In genomic region chr12:122094261-122094734, GRCh38 we compare ENCODE assay signal across 17 cellular contexts. TPM values are rescaled to one million over a fixed set of nuclear protein-coding genes. Genes with fewer than 3 reads are reported as not detected.
A peak's percentile ranks its signal among the peaks of the same experiment; 100 is the strongest.
DNase-seq lines count a peak whose midpoint lies in the region; ATAC-seq and TF ChIP-seq lines count a peak whose summit lies in the region.
"Had no signal": no experiment of that assay in that cellular context is flagged by ENCODE, and none has a peak within 500 bp of the region (broad histone marks: within the 10 kb centered on the region; RNA-seq: fewer than 3 reads in every experiment).

No MANE protein-coding gene starts in this region.

- intact Hi-C loops in esophagus muscularis mucosa (cut with DNase I): no loop called here
- intact Hi-C loops in psoas muscle (cut with DNase I): no loop called here

- no peak for TF ChIP-seq POLR2A in esophagus muscularis mucosa (IDR thresholded peaks at IDR 0.05; ENCODE audit: low read depth)

- H4K20me1 ChIP-seq in Karpas-422 (ENCODE audit: insufficient read depth, low read depth, low read length): peaks cover 6% of the 10 kb centered on the region; the same call in 1 of the 2 replicates

- H3K36me3 ChIP-seq in Karpas-422 (ENCODE audit: insufficient read depth, low read length) (peaks cover 12% of the 10 kb centered on the region; the same call in 1 of the 2 replicates), esophagus muscularis mucosa (no peaks in the 10 kb centered on the region), psoas muscle (ENCODE audit: insufficient read depth in 1 of 2, low read depth in 1 of 2) (no peaks in the 10 kb centered on the region)
- H3K36me3 ChIP-seq: right atrium auricular region had no signal

- H3K4me1 ChIP-seq in Karpas-422 (ENCODE audit: low read length) (peaks cover 14% of the 10 kb centered on the region), esophagus muscularis mucosa (peaks cover 86 to 100% (median 98%) of the 10 kb centered on the region in 4 donors), psoas muscle (peaks cover 72% of the 10 kb centered on the region)

- no peaks in the 10 kb centered on the region for H3K9me2 ChIP-seq in Karpas-422 (replicated peaks; ENCODE audit: insufficient read depth, low read length)

- TF ChIP-seq EP300 in esophagus muscularis mucosa (IDR thresholded peaks at IDR 0.05): no peak

- no peak overlapping the region for H3K9ac ChIP-seq in Karpas-422 (ENCODE audit: low read length)

- no peak for TF ChIP-seq CTCF in 22Rv1 (IDR thresholded peaks at IDR 0.05)
- TF ChIP-seq CTCF in esophagus muscularis mucosa (IDR thresholded peaks at IDR 0.05): no peak
- no peak for TF ChIP-seq CTCF in psoas muscle (IDR thresholded peaks at IDR 0.05)

- WGBS in esophagus muscularis mucosa: 95% methylated on average over 5 of the region's 5 CpGs
- 98 to 100% (median 98%) methylated on average over 5 of the region's 5 CpGs for WGBS in psoas muscle, 3 donors

- DNase-seq in Karpas-422 (peak; percentile 29), esophagus muscularis mucosa (ENCODE audit: extremely low spot score) (no peak), psoas muscle (no peak), SIG-M5 (lab: John Stamatoyannopoulos, UW) (no peak), NCI-H524 treated with DMSO at 0.1 percent for 48 hours (lab: John Stamatoyannopoulos, UW) (no peak), DMS79 (lab: John Stamatoyannopoulos, UW) (no peak), DMS 273 (lab: John Stamatoyannopoulos, UW; ENCODE audit: unreplicated experiment) (no peak)
- DNase-seq: activated naive CD8-positive, alpha-beta T cell treated with anti-CD3 and anti-CD28 coated beads, Interleukin-2, amount 50 U/mL, for 24 hours; CD4-positive, alpha-beta T cell; cortex of kidney; H7; NCI-H1694; NCI-H2227 treated with DMSO at 0.1 percent for 48 hours had no signal

- no peak for ATAC-seq in psoas muscle
- ATAC-seq: activated naive CD8-positive, alpha-beta T cell treated with anti-CD3 and anti-CD28 coated beads, Interleukin-2, amount 50 U/mL, for 24 hours; left colon; stimulated activated memory B cell treated with anti-CD40 and anti-IgM and Interleukin-4, amounts not matched to agents 10 μg/mL and 1 μg/mL and 100 μg/mL, for 72 hours had no signal

- H3K4me3 ChIP-seq in Karpas-422 (ENCODE audit: low read length) (no peak overlapping the region), esophagus muscularis mucosa (no peak overlapping the region), psoas muscle (no peak overlapping the region)
- H3K4me3 ChIP-seq: right atrium auricular region had no signal

- H3K27ac ChIP-seq in 22Rv1 (peak overlapping the region; percentile 92; the same call in 1 of the 2 replicates), Karpas-422 (ENCODE audit: low read length) (no peak overlapping the region), esophagus muscularis mucosa (replicated peaks in 1 of 4) (peak overlapping the region; percentile 35 to 60 (median 46)), psoas muscle (peak overlapping the region; percentile 97)

- H3K4me2 ChIP-seq in Karpas-422 (ENCODE audit: low read depth, low read length, poor library complexity, severe bottlenecking): no peak overlapping the region

- peaks cover 95% of the 10 kb centered on the region for H3K79me2 ChIP-seq in Karpas-422 (ENCODE audit: low read length)

- H3K27me3 ChIP-seq in Karpas-422 (ENCODE audit: low read length): no peaks in the 10 kb centered on the region
- H3K27me3 ChIP-seq in esophagus muscularis mucosa: no peaks in the 10 kb centered on the region
- H3K27me3 ChIP-seq in psoas muscle (ENCODE audit: insufficient read depth in 3 of 3, low read length in 2 of 3): no peaks in the 10 kb centered on the region
- H3K27me3 ChIP-seq: right atrium auricular region had no signal

- H3K9me3 ChIP-seq in Karpas-422 (ENCODE audit: low read length) (no peaks in the 10 kb centered on the region), esophagus muscularis mucosa (no peaks in the 10 kb centered on the region), psoas muscle (no peaks in the 10 kb centered on the region)
- H3K9me3 ChIP-seq: right atrium auricular region had no signal

- H2AFZ ChIP-seq in Karpas-422 (ENCODE audit: low read length): no peak overlapping the region

RNA-seq across cellular contexts. Expression of gene MLXIP, which starts 15.7 kb away (rescaled TPM):
- total RNA-seq in Karpas-422 (2014; rRNA removed; shearing (Covaris generic); ENCODE audit: low replicate concordance): 13.8 and 14.8 TPM in 2 replicates
- total RNA-seq in esophagus muscularis mucosa (10 to 100 TPM; 33.8 to 82.2 (median 50.9) TPM), psoas muscle (100 to 1,000 TPM; 114 to 184 (median 137) TPM)
- polyA plus RNA-seq in psoas muscle: 100 to 1,000 TPM in 1 of 3 donors, 10 to 100 TPM in 2; 50.9 to 114 (median 55.0) TPM
